Comparison of ENCODE assay signal across 10 cellular contexts in the genomic region with DNA sequence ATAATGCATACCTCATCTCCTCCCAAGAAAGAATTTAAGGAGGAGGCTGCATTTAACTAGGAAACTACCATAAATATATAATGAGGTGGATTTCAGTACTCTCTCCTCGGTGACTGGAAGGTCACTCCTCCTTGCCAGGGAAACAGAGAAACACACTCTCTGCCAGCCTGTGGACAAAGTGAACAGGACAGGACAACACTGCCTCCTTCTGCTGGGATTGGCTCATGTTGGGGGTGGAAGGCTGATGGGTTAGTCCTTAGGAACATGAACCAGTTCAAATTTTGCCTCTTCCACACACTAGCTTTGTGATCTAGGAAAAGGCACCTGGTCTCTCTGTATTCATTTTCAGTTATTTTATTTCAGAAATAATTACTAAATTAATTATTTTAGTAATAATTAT. TPM values are rescaled to one million over a fixed set of nuclear protein-coding genes. Genes with fewer than 3 reads are reported as not detected.
DNase-seq lines count a peak whose midpoint lies in the region; TF ChIP-seq lines count a peak whose summit lies in the region.
"Had no signal": no experiment of that assay in that cellular context is flagged by ENCODE, and none has a peak within 500 bp of the region (broad histone marks: within the 10 kb centered on the region; RNA-seq: fewer than 3 reads in every experiment).

No MANE protein-coding gene starts in this region.

- peak; percentile 33 for TF ChIP-seq CTCF in AG09319 (IDR thresholded peaks at IDR 0.05; ENCODE audit: low read depth, low read length)
- peak; percentile 65 to 79 for TF ChIP-seq CTCF in mammary epithelial cell (conservative IDR thresholded peaks at IDR 0.05 in 1 of 2, IDR thresholded peaks at IDR 0.05 in 1 of 2; ENCODE audit: extremely low read depth in 1 of 2, insufficient read depth in 1 of 2, low read depth in 1 of 2, low read length in 2 of 2)

- H3K4me2 ChIP-seq in mammary epithelial cell (ENCODE audit: insufficient read depth, low read depth, low read length) = no peak overlapping the region

- no peak overlapping the region for H3K27ac ChIP-seq in mammary epithelial cell (ENCODE audit: insufficient read depth, low read depth, low read length)

- H4K20me1 ChIP-seq in mammary epithelial cell (ENCODE audit: insufficient read depth, low read length) = no peaks in the 10 kb centered on the region

- dilution Hi-C loops in mammary epithelial cell (cut with HindIII; ENCODE audit: low sequenced_read_pairs) = no loop called here

- no peaks in the 10 kb centered on the region for H3K36me3 ChIP-seq in mammary epithelial cell (ENCODE audit: insufficient read depth, low read length)

- intact Hi-C loops in mammary epithelial cell (cut with micrococcal nuclease) = loop anchor here (1.0 to 10.0 kb wide), 3 partner anchors 114 to 842 kb away; partner anchors contain the start of genes DBF4 and SLC25A40

- no peak overlapping the region for H3K9ac ChIP-seq in mammary epithelial cell (ENCODE audit: insufficient read depth, low read length)

- BruUV-seq in mammary epithelial cell (replicated peaks; lab: Mats Ljungman, UMichigan) = no TSS peak

- CTCF ChIA-PET in mammary epithelial cell (lab: Charles Lee; ENCODE audit: low non-redundant PET) = interaction anchor here (0.5 to 1.9 kb wide), 3 partner anchors 114 to 560 kb away, joined by 3 to 21 read pairs (median 3); no protein-coding TSS in a partner anchor

- H3K79me2 ChIP-seq in mammary epithelial cell (ENCODE audit: insufficient read depth, low read length) = no peaks in the 10 kb centered on the region

- H3K27me3 ChIP-seq in mammary epithelial cell (ENCODE audit: insufficient read depth, low read length) = no peaks in the 10 kb centered on the region

- no peak overlapping the region for H3K4me3 ChIP-seq in mammary epithelial cell (replicated peaks in 1 of 3; ENCODE audit: insufficient read depth in 1 of 3, low read depth in 2 of 3, low read length in 3 of 3)

- no peaks in the 10 kb centered on the region for H3K9me3 ChIP-seq in mammary epithelial cell (replicated peaks; ENCODE audit: insufficient read depth, low read length)

- 38% methylated on average over 1 of the region's 1 CpG for WGBS in mammary epithelial cell (ENCODE audit: low coverage, missing lambda C conversion rate)

- peaks cover 6% of the 10 kb centered on the region for H3K4me1 ChIP-seq in mammary epithelial cell (ENCODE audit: insufficient read depth, low read length)

- in situ Hi-C loops in mammary epithelial cell (cut with MboI; ENCODE audit: low sequenced_read_pairs in 2 of 2) = loop anchor here in 1 of 2 donors (5.0 kb wide), 1 partner anchor 120 kb away; no protein-coding TSS in a partner anchor

- DNase-seq in AG09319 (ENCODE audit: extremely low read depth, low read depth) (no peak), LHCN-M2 (ENCODE audit: low read depth) (peak; percentile 45), mammary epithelial cell (peak; percentile 72), kidney glomerular epithelial cell (lab: John Stamatoyannopoulos, UW) (peak; percentile 24), NCI-H187 treated with DMSO at 0.1 percent for 48 hours (lab: John Stamatoyannopoulos, UW) (no peak), ecto neural progenitor cell (ENCODE audit: low spot score) (no peak)
- no peak for DNase-seq in activated effector memory CD4-positive, alpha-beta T cell treated with anti-CD3 and anti-CD28 coated beads, Interleukin-2, amount 50 U/mL, for 16 hours
- DNase-seq in activated naive CD4-positive, alpha-beta T cell treated with anti-CD3 and anti-CD28 coated beads, Interleukin-2, amount 50 U/mL, for 16 hours = no peak
- DNase-seq: activated CD8-positive, alpha-beta memory T cell treated with anti-CD3 and anti-CD28 coated beads, Interleukin-2, amount 50 U/mL, for 48 hours; COR-L47 had no signal

- H2AFZ ChIP-seq in mammary epithelial cell (ENCODE audit: low read depth, low read length) = no peak overlapping the region

RNA-seq across cellular contexts. Expression of gene STEAP4, which starts 50.6 kb away (rescaled TPM):
- total RNA-seq in LHCN-M2 (2014; rRNA removed) = 0.11 and 0.13 TPM in 2 replicates
- 0.05 TPM for polyA plus RNA-seq in LHCN-M2 (2012)
- under 1 TPM; 0.47 to 0.67 TPM for total RNA-seq in mammary epithelial cell
- polyA plus RNA-seq in mammary epithelial cell = 0.01 TPM
- not detected for polyA minus RNA-seq in mammary epithelial cell

Comparison
In these comparisons a context has a peak if more than half of its experiments do, and no peak if none do; other contexts are left out.
1. DNase-seq: peak in LHCN-M2 (single experiment), mammary epithelial cell (single experiment) and kidney glomerular epithelial cell (single experiment); none in AG09319 (single experiment), activated effector memory CD4-positive, alpha-beta T cell treated with anti-CD3 and anti-CD28 coated beads, Interleukin-2, amount 50 U/mL, for 16 hours (single experiment), NCI-H187 treated with DMSO at 0.1 percent for 48 hours (single experiment), ecto neural progenitor cell (single experiment) and activated naive CD4-positive, alpha-beta T cell treated with anti-CD3 and anti-CD28 coated beads, Interleukin-2, amount 50 U/mL, for 16 hours (single experiment).